Comparison of ENCODE assay signal across 17 cellular contexts in genomic region chrX:46386511-46386910, GRCh38.
DNase-seq lines count a peak whose midpoint lies in the region; ATAC-seq and TF ChIP-seq lines count a peak whose summit lies in the region.
"Had no signal": no experiment of that assay in that cellular context is flagged by ENCODE, and none has a peak within 500 bp of the region (broad histone marks: within the 10 kb centered on the region; RNA-seq: fewer than 3 reads in every experiment).

No MANE protein-coding gene starts in this region.

- H3K9me3 ChIP-seq in effector memory CD4-positive, alpha-beta T cell (ENCODE audit: control insufficient read depth, low read length), result no peaks in the 10 kb centered on the region
- H3K9me3 ChIP-seq: gastroesophageal sphincter, pancreas, Peyer's patch had no signal

- H3K27ac ChIP-seq in effector memory CD4-positive, alpha-beta T cell (ENCODE audit: insufficient read depth, low read length, poor library complexity, severe bottlenecking), result no peak overlapping the region
- H3K27ac ChIP-seq: dorsolateral prefrontal cortex, gastroesophageal sphincter, HL-60, pancreas, Peyer's patch had no signal

- DNase-seq in BJ (ENCODE audit: low read depth) (no peak), GM13977 (ENCODE audit: low spot score) (no peak), SK-MEL-5 (ENCODE audit: low read depth, low spot score) (peak; percentile 5), kidney epithelial cell (ENCODE audit: low read depth) (no peak)
- DNase-seq in activated CD4-positive, alpha-beta T cell treated with anti-CD3 and anti-CD28 coated beads for 48 hours, result no peak
- no peak for DNase-seq in activated CD8-positive, alpha-beta memory T cell treated with anti-CD3 and anti-CD28 coated beads, Interleukin-2, amount 10 ng/mL, durations not matched to agents 7 days and 5 days
- DNase-seq in effector memory CD4-positive, alpha-beta T cell, result no peak
- DNase-seq: activated CD4-positive, alpha-beta T cell treated with anti-CD3 and anti-CD28 coated beads, Interleukin-2, amount 10 ng/mL, durations not matched to agents 24 days and 14 days; amygdala; dorsolateral prefrontal cortex; pancreas; Peyer's patch; substantia nigra had no signal

- H3K27ac Mint-ChIP-seq in activated CD8-positive, alpha-beta memory T cell treated with anti-CD3 and anti-CD28 coated beads, Interleukin-2, amount 10 ng/mL, durations not matched to agents 7 days and 5 days, result no peak overlapping the region
- H3K27ac Mint-ChIP-seq: activated CD4-positive, alpha-beta T cell treated with anti-CD3 and anti-CD28 coated beads, Interleukin-2, amount 10 ng/mL, durations not matched to agents 24 days and 14 days; mesothelial cell of epicardium had no signal

- CTCF ChIA-PET in BJ (lab: Yijun Ruan, JAX), result interaction anchor here (1.2 kb wide), 1 partner anchor 10 kb away, joined by 4 read pairs; no protein-coding TSS in a partner anchor
- CTCF ChIA-PET in activated CD8-positive, alpha-beta memory T cell treated with anti-CD3 and anti-CD28 coated beads, Interleukin-2, amount 10 ng/mL, durations not matched to agents 7 days and 5 days (lab: Charles Lee), result interaction anchor here (0.6 to 1.3 kb wide), 3 partner anchors 11 to 871 kb away, joined by 3 to 7 read pairs (median 3); no protein-coding TSS in a partner anchor

- H3K4me1 Mint-ChIP-seq in activated CD8-positive, alpha-beta memory T cell treated with anti-CD3 and anti-CD28 coated beads, Interleukin-2, amount 10 ng/mL, durations not matched to agents 7 days and 5 days, result no peaks in the 10 kb centered on the region
- H3K4me1 Mint-ChIP-seq: activated CD4-positive, alpha-beta T cell treated with anti-CD3 and anti-CD28 coated beads, Interleukin-2, amount 10 ng/mL, durations not matched to agents 24 days and 14 days; mesothelial cell of epicardium had no signal

- H3K4me3 Mint-ChIP-seq in activated CD8-positive, alpha-beta memory T cell treated with anti-CD3 and anti-CD28 coated beads, Interleukin-2, amount 10 ng/mL, durations not matched to agents 7 days and 5 days, result no peak overlapping the region
- H3K4me3 Mint-ChIP-seq: activated CD4-positive, alpha-beta T cell treated with anti-CD3 and anti-CD28 coated beads, Interleukin-2, amount 10 ng/mL, durations not matched to agents 24 days and 14 days; mesothelial cell of epicardium had no signal

- ATAC-seq in activated CD8-positive, alpha-beta memory T cell treated with anti-CD3 and anti-CD28 coated beads, Interleukin-2, amount 10 ng/mL, durations not matched to agents 7 days and 5 days, result no peak
- ATAC-seq in HG03196 (IDR thresholded peaks at IDR 0.05; ENCODE audit: unreplicated experiment), result no peak
- ATAC-seq: gastroesophageal sphincter, pancreas had no signal

- peaks cover 4% of the 10 kb centered on the region for H3K27me3 Mint-ChIP-seq in activated CD8-positive, alpha-beta memory T cell treated with anti-CD3 and anti-CD28 coated beads, Interleukin-2, amount 10 ng/mL, durations not matched to agents 7 days and 5 days

- H3K4me3 ChIP-seq in BJ (ENCODE audit: low read depth, low read length) (no peak overlapping the region), kidney epithelial cell (ENCODE audit: low read depth, low read length) (no peak overlapping the region)
- no peak overlapping the region for H3K4me3 ChIP-seq in effector memory CD4-positive, alpha-beta T cell (ENCODE audit: insufficient read depth, low read depth, low read length, poor library complexity, severe bottlenecking)
- H3K4me3 ChIP-seq: dorsolateral prefrontal cortex, gastroesophageal sphincter, pancreas, Peyer's patch had no signal

- in situ Hi-C loops in GM13977 (cut with MboI; ENCODE audit: low pct_unique_long_range_greater_than_20kb, low sequenced_read_pairs, unreplicated experiment) (no loop called here), SK-MEL-5 (cut with HindIII; ENCODE audit: low pct_unique_long_range_greater_than_20kb, low sequenced_read_pairs) (no loop called here)

- TF ChIP-seq CTCF in BJ (IDR thresholded peaks at IDR 0.05; ENCODE audit: insufficient read depth, low read depth, low read length) (peak; percentile 32; the same call in 1 of the 2 replicates), GM13977 (IDR thresholded peaks at IDR 0.05; ENCODE audit: extremely low read depth, insufficient read depth, missing control alignments) (peak; percentile 44), kidney epithelial cell (IDR thresholded peaks at IDR 0.05; ENCODE audit: insufficient read depth, low read length, poor library complexity, severe bottlenecking) (peak; percentile 23)

- H3K36me3 ChIP-seq in BJ (ENCODE audit: control insufficient read depth, insufficient read depth, low read length), result no peaks in the 10 kb centered on the region
- no peaks in the 10 kb centered on the region for H3K36me3 ChIP-seq in kidney epithelial cell (ENCODE audit: control insufficient read depth, insufficient read depth, low read length)
- H3K36me3 ChIP-seq in effector memory CD4-positive, alpha-beta T cell (ENCODE audit: control insufficient read depth, insufficient read depth, low read length), result no peaks in the 10 kb centered on the region
- H3K36me3 ChIP-seq: gastroesophageal sphincter, pancreas, Peyer's patch had no signal

- H3K4me1 ChIP-seq in effector memory CD4-positive, alpha-beta T cell (ENCODE audit: control insufficient read depth, insufficient read depth, low read length, poor library complexity, severe bottlenecking), result no peaks in the 10 kb centered on the region
- H3K4me1 ChIP-seq: gastroesophageal sphincter, pancreas, Peyer's patch had no signal

- H3K27me3 ChIP-seq in BJ (ENCODE audit: control insufficient read depth, insufficient read depth, low read length), result no peaks in the 10 kb centered on the region
- no peaks in the 10 kb centered on the region for H3K27me3 ChIP-seq in kidney epithelial cell (ENCODE audit: control insufficient read depth, insufficient read depth, low read length)
- H3K27me3 ChIP-seq in effector memory CD4-positive, alpha-beta T cell (replicated peaks; ENCODE audit: control insufficient read depth, insufficient read depth, low read length, poor library complexity, severe bottlenecking), result no peaks in the 10 kb centered on the region
- H3K27me3 ChIP-seq: gastroesophageal sphincter, pancreas, Peyer's patch had no signal

- POLR2A ChIA-PET in BJ (lab: Charles Lee), result no interaction called here

- H3K9me3 Mint-ChIP-seq in activated CD8-positive, alpha-beta memory T cell treated with anti-CD3 and anti-CD28 coated beads, Interleukin-2, amount 10 ng/mL, durations not matched to agents 7 days and 5 days (ENCODE audit: low read depth), result no peaks in the 10 kb centered on the region
- H3K9me3 Mint-ChIP-seq: activated CD4-positive, alpha-beta T cell treated with anti-CD3 and anti-CD28 coated beads, Interleukin-2, amount 10 ng/mL, durations not matched to agents 24 days and 14 days had no signal

- H3K36me3 Mint-ChIP-seq in activated CD8-positive, alpha-beta memory T cell treated with anti-CD3 and anti-CD28 coated beads, Interleukin-2, amount 10 ng/mL, durations not matched to agents 7 days and 5 days, result no peaks in the 10 kb centered on the region
- H3K36me3 Mint-ChIP-seq: mesothelial cell of epicardium had no signal
